8 cellular contexts compared by ENCODE assay signal in the genomic region with DNA sequence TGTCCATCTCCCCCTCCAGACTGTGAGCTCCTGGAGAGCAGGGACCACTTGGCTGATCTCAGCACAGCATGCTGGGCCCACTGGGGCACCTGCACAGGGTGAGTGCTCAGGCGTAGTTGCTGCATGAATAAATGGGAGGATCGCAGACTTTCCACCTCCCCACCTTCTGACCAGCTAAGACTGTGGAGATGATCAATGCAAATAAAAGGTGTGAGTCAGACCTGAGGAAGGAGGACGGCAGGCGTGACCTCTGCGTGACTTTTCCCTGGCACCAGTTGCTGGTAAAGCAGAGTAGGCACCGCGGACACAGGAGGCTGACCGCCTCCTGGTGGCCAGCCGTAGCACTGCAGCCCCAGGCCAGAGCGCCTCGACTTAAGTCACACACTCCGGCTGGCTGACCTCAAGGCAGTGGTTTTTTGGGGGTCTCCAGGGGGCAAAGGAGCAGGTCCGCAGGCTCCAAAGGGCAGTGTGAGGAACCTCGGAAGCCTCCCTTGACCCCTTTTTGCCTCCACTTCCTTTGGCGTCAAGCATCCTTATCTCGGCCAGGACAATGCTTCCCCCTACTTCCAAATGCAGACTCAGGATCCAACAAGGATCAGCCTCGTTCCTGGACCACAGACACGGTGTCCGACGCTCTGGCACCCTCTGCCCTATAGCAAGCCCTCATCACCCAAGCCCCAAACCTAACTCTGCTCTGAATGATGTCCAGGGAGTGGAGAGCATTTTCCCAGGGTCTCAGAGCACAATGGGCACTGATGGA. TPM values are rescaled to one million over a fixed set of nuclear protein-coding genes. Genes with fewer than 3 reads are reported as not detected.
A peak's percentile ranks its signal among the peaks of the same experiment; 100 is the strongest.
DNase-seq lines count a peak whose midpoint lies in the region; TF ChIP-seq lines count a peak whose summit lies in the region.

No MANE protein-coding gene starts in this region.

- no peaks in the 10 kb centered on the region for H3K27me3 ChIP-seq in esophagus muscularis mucosa
- no peaks in the 10 kb centered on the region for H3K27me3 ChIP-seq in stomach

- intact Hi-C loops in esophagus muscularis mucosa (cut with DNase I) (loop anchor here (5.0 kb wide), 1 partner anchor 537 kb away; no protein-coding TSS in a partner anchor), stomach (cut with DNase I; ENCODE audit: low total_unique reads) (loop anchor here (10.0 kb wide), 1 partner anchor 544 kb away; a partner anchor contains a TSS)

- TF ChIP-seq EP300 in esophagus muscularis mucosa (IDR thresholded peaks at IDR 0.05) (no peak), stomach (IDR thresholded peaks at IDR 0.05) (no peak)

- no peaks in the 10 kb centered on the region for H3K36me3 Mint-ChIP-seq in nephron progenitor cell (ENCODE audit: low read depth)

- no peak overlapping the region for H3K27ac Mint-ChIP-seq in nephron progenitor cell

- peaks cover 11% of the 10 kb centered on the region for H3K9me3 Mint-ChIP-seq in nephron progenitor cell

- H3K4me1 Mint-ChIP-seq in nephron progenitor cell = peaks cover 8% of the 10 kb centered on the region

- no peaks in the 10 kb centered on the region for H3K36me3 ChIP-seq in esophagus muscularis mucosa
- H3K36me3 ChIP-seq in stomach = no peaks in the 10 kb centered on the region

- H3K27ac ChIP-seq in esophagus muscularis mucosa (replicated peaks in 1 of 4) = no peak overlapping the region
- H3K27ac ChIP-seq in stomach = no peak overlapping the region

- H3K4me1 ChIP-seq in esophagus muscularis mucosa (peaks cover 0 to 8% (median 2%) of the 10 kb centered on the region in 4 donors), stomach (peaks cover 0 to 7% (median 6%) of the 10 kb centered on the region in 4 donors)

- no peak overlapping the region for H3K4me3 Mint-ChIP-seq in nephron progenitor cell

- DNase-seq in COLO829 (ENCODE audit: low spot score) = peak; percentile 91
- peak; percentile 51 for DNase-seq in HCEC 1CT
- DNase-seq in NCI-H774 (lab: John Stamatoyannopoulos, UW) = peak; percentile 46
- peak; percentile 89 for DNase-seq in activated CD8-positive, alpha-beta memory T cell treated with anti-CD3 and anti-CD28 coated beads, Interleukin-2, amount 50 U/mL, for 48 hours
- no peak for DNase-seq in esophagus muscularis mucosa (ENCODE audit: extremely low spot score)
- peak; percentile 82 for DNase-seq in nephron progenitor cell
- peak; percentile 90 for DNase-seq in stomach
- DNase-seq in OCI-M2 (lab: John Stamatoyannopoulos, UW; ENCODE audit: unreplicated experiment) = no peak

- no peak for TF ChIP-seq POLR2A in esophagus muscularis mucosa (IDR thresholded peaks at IDR 0.05; ENCODE audit: low read depth)
- TF ChIP-seq POLR2A in stomach (IDR thresholded peaks at IDR 0.05) = no peak

- peaks cover 0 to 17% (median 15%) of the 10 kb centered on the region in 4 donors for H3K9me3 ChIP-seq in esophagus muscularis mucosa
- H3K9me3 ChIP-seq in stomach = peaks cover 0 to 17% (median 7%) of the 10 kb centered on the region in 4 donors

- 59% methylated on average over 9 of the region's 20 CpGs for WGBS in esophagus muscularis mucosa
- WGBS in stomach, 5 donors = 25 to 44% (median 34%) methylated on average over 15 to 20 of the region's 20 CpGs

- TF ChIP-seq CTCF in esophagus muscularis mucosa (IDR thresholded peaks at IDR 0.05) (peak; percentile 84 to 93 (median 85)), nephron progenitor cell (IDR thresholded peaks at IDR 0.05) (peak; percentile 95), stomach (IDR thresholded peaks at IDR 0.05) (peak in 5 of 7 experiments; percentile 69 to 99 (median 88))

- H3K4me3 ChIP-seq in esophagus muscularis mucosa (no peak overlapping the region), stomach (no peak overlapping the region)

- peaks cover 8% of the 10 kb centered on the region for H3K27me3 Mint-ChIP-seq in nephron progenitor cell (ENCODE audit: low read depth, poor library complexity)

RNA-seq across cellular contexts. Expression of a gene that starts 12.7 kb away (rescaled TPM):
- 10 to 100 TPM; 15.4 to 22.9 (median 16.4) TPM for total RNA-seq in esophagus muscularis mucosa
- total RNA-seq in stomach = 10 to 100 TPM in 3 of 5 donors, 1 to 10 TPM in 2; 4.7 to 20.1 (median 15.6) TPM
- 1 to 10 TPM; 4.8 to 8.6 (median 5.3) TPM for polyA plus RNA-seq in stomach

Comparison
In these comparisons a context has a peak if more than half of its experiments do, and no peak if none do; other contexts are left out.
1. DNase-seq: peak in COLO829 (single experiment), HCEC 1CT (single experiment), NCI-H774 (single experiment), activated CD8-positive, alpha-beta memory T cell treated with anti-CD3 and anti-CD28 coated beads, Interleukin-2, amount 50 U/mL, for 48 hours (single experiment), nephron progenitor cell (single experiment) and stomach (single experiment); none in esophagus muscularis mucosa (single experiment) and OCI-M2 (single experiment).
2. Peak in every context shown above with its lines, with median percentiles within 50 percentile points of each other: CTCF ChIP-seq.